ENCODE assay signal across 10 cellular contexts in the genomic region with DNA sequence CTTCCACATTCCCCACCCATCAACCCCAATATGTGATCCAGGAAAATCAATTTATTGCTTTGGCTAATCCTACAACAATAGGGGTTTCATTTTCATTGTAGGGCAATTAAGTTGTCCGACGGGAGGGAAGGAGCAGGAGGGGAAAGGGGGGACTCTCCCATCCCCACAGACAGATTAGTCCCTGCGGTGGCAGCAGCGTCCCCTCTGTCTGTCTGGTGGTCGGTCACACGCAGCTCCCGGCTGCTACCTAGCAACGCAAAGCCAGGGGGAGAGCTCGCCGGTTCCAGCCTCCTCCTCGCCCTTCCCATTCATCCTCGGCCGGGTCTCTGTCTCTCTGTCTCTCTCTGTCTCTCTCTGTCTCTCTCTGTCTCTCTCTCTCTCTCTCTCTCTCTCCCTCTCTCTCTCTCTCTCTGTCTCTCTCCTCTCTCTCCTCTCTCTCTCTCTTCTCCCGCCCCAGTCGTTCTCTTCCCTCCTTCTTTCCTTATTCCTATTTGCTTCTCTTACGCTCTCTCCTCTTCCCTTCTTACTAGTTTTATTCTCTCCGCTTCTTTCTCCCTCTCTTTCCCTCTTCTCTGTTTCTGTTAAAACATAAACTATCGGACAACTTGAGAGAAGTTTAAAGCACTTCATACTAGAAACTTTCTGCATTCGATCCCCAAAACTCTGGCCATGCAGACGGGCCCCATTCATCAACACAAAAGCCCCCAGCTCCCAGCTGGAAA. TPM values are rescaled to one million over a fixed set of nuclear protein-coding genes. Genes with fewer than 3 reads are reported as not detected.
DNase-seq lines count a peak whose midpoint lies in the region; ATAC-seq and TF ChIP-seq lines count a peak whose summit lies in the region.
"Had no signal": no experiment of that assay in that cellular context is flagged by ENCODE, and none has a peak within 500 bp of the region (broad histone marks: within the 10 kb centered on the region; RNA-seq: fewer than 3 reads in every experiment).

No MANE protein-coding gene starts in this region.

- H3K36me3 ChIP-seq in Caco-2 (ENCODE audit: control insufficient read depth, insufficient read depth, low read length), result no peaks in the 10 kb centered on the region
- H3K36me3 ChIP-seq in psoas muscle (ENCODE audit: insufficient read depth in 1 of 2, low read depth in 1 of 2), result no peaks in the 10 kb centered on the region
- H3K36me3 ChIP-seq in body of pancreas (replicated peaks in 1 of 2; ENCODE audit: insufficient read depth in 1 of 2, low read depth in 2 of 2), result no peaks in the 10 kb centered on the region

- no TSS peak for BruUV-seq in Caco-2 (replicated peaks; lab: Mats Ljungman, UMichigan)

- H3K9me3 ChIP-seq in Caco-2 (no peaks in the 10 kb centered on the region), psoas muscle (no peaks in the 10 kb centered on the region), body of pancreas (no peaks in the 10 kb centered on the region)

- peak in 1 of 2 experiments; percentile 22 for DNase-seq in Caco-2
- DNase-seq in NCI-H82 (lab: John Stamatoyannopoulos, UW), result peak; percentile 86
- no peak for DNase-seq in fibroblast of villous mesenchyme (ENCODE audit: low read depth)
- peak in 1 of 2 donors; percentile 46 for DNase-seq in psoas muscle
- no peak for DNase-seq in SW 1271 (lab: John Stamatoyannopoulos, UW)
- no peak for DNase-seq in H4 (ENCODE audit: low spot score)
- no peak for DNase-seq in body of pancreas
- DNase-seq in hippocampal formation (lab: John Stamatoyannopoulos, UW), result no peak

- H3K4me1 Mint-ChIP-seq in Caco-2 (ENCODE audit: low read depth, unreplicated experiment), result peaks cover 20% of the 10 kb centered on the region

- peak overlapping the region; percentile 75 for H3K27ac Mint-ChIP-seq in Caco-2 (ENCODE audit: unreplicated experiment)

- peak overlapping the region; percentile 95 for H3K4me3 Mint-ChIP-seq in Caco-2 (ENCODE audit: unreplicated experiment)

- TF ChIP-seq POLR2A in body of pancreas (IDR thresholded peaks at IDR 0.05), result no peak

- intact Hi-C loops in Caco-2 (cut with micrococcal nuclease; ENCODE audit: unreplicated experiment) (loop anchor here (1.0 kb wide), 1 partner anchor 37 kb away; no protein-coding TSS in a partner anchor), psoas muscle (cut with DNase I) (no loop called here), body of pancreas (cut with DNase I) (no loop called here)

- ATAC-seq in psoas muscle, result no peak
- ATAC-seq in body of pancreas, result no peak

- H3K4me1 ChIP-seq in Caco-2 (peaks cover 23% of the 10 kb centered on the region), psoas muscle (peaks cover 30% of the 10 kb centered on the region), body of pancreas (peaks cover 37% of the 10 kb centered on the region)

- H3K27me3 ChIP-seq in Caco-2 (replicated peaks; ENCODE audit: control insufficient read depth, insufficient read depth, low read length) (no peaks in the 10 kb centered on the region), psoas muscle (ENCODE audit: insufficient read depth in 3 of 3, low read length in 2 of 3) (peaks cover 0 to 75% (median 16%) of the 10 kb centered on the region in 3 donors), body of pancreas (peaks cover 0 to 21% of the 10 kb centered on the region in 2 donors)

- CTCF ChIA-PET in Caco-2 (lab: Charles Lee), result interaction anchor here (0.7 to 2.3 kb wide), 5 partner anchors 12 to 794 kb away, joined by 3 to 10 read pairs (median 3); no protein-coding TSS in a partner anchor

- no peaks in the 10 kb centered on the region for H3K27me3 Mint-ChIP-seq in Caco-2 (ENCODE audit: insufficient read depth, unreplicated experiment)

- H3K36me3 Mint-ChIP-seq in Caco-2 (ENCODE audit: insufficient read depth, unreplicated experiment), result peaks cover 73% of the 10 kb centered on the region

- POLR2A ChIA-PET in Caco-2 (lab: Charles Lee), result interaction anchor here (0.5 to 1.6 kb wide), 3 partner anchors 30 to 35 kb away, joined by 3 to 12 read pairs (median 4); no protein-coding TSS in a partner anchor

- peak overlapping the region; percentile 44 for H3K4me3 ChIP-seq in Caco-2 (ENCODE audit: low read depth, low read length)
- H3K4me3 ChIP-seq in fibroblast of villous mesenchyme (ENCODE audit: low read depth, low read length), result peak overlapping the region; percentile 30
- peak overlapping the region; percentile 67 for H3K4me3 ChIP-seq in psoas muscle
- H3K4me3 ChIP-seq in body of pancreas, result no peak overlapping the region

- TF ChIP-seq CTCF in Caco-2 (IDR thresholded peaks at IDR 0.05; ENCODE audit: insufficient read depth in 1 of 2, low read depth in 1 of 2, low read length in 1 of 2, severe bottlenecking in 1 of 2, unreplicated experiment in 1 of 2) (no peak), fibroblast of villous mesenchyme (IDR thresholded peaks at IDR 0.05; ENCODE audit: insufficient read depth, low read depth, low read length) (no peak), psoas muscle (IDR thresholded peaks at IDR 0.05) (no peak), body of pancreas (IDR thresholded peaks at IDR 0.05) (no peak)

- no peaks in the 10 kb centered on the region for H3K9me3 Mint-ChIP-seq in Caco-2 (ENCODE audit: unreplicated experiment)

- H3K27ac ChIP-seq in psoas muscle, result no peak overlapping the region
- no peak overlapping the region for H3K27ac ChIP-seq in body of pancreas
- H3K27ac ChIP-seq: epithelial cell of prostate had no signal

- 4 to 9% (median 6%) methylated on average over 17 to 20 of the region's 20 CpGs for WGBS in psoas muscle, 3 donors
- WGBS in body of pancreas, 2 donors, result 19 to 21% methylated on average over 20 of the region's 20 CpGs

RNA-seq across cellular contexts. Expression of gene LRP2, which starts 1.2 kb away (rescaled TPM):
- 238 and 260 TPM in 2 replicates for total RNA-seq in Caco-2 (2022)
- under 0.01 TPM in 2 replicates for total RNA-seq in fibroblast of villous mesenchyme
- under 1 TPM in 1 of 4 donors, not detected in 3; 0.02 TPM for total RNA-seq in psoas muscle
- not detected for polyA plus RNA-seq in psoas muscle
- 0.10 and 0.29 TPM in 2 replicates for total RNA-seq in H4 (2014; rRNA removed; shearing (Covaris generic))
- under 1 TPM in 1 of 2 donors, not detected in 1; under 0.01 TPM for total RNA-seq in body of pancreas
- total RNA-seq: T-helper 1 cell treated with Interleukin-12 subunit alpha and Interleukin-12 subunit beta and Interleukin-4 antibody, amounts not matched to agents 30 ng/mL and 1 ng/mL, for 36 hours had no signal

Comparison
In these comparisons a context has a peak if more than half of its experiments do, and no peak if none do; other contexts are left out.
1. H3K4me3 ChIP-seq: peak in Caco-2 (single experiment), fibroblast of villous mesenchyme (single experiment) and psoas muscle (single experiment); none in body of pancreas (0 of 2).
2. RNA of gene LRP2, which starts 1.2 kb away (total RNA-seq): 238 to 260 TPM in Caco-2; 0.10 to 0.29 TPM in H4, 0.02 TPM in psoas muscle, under 0.01 TPM in fibroblast of villous mesenchyme and under 0.01 TPM in body of pancreas; every median in the first group is over 100 times any median in the second.